Comparison of ENCODE assay signal across 8 cellular contexts in the genomic region with DNA sequence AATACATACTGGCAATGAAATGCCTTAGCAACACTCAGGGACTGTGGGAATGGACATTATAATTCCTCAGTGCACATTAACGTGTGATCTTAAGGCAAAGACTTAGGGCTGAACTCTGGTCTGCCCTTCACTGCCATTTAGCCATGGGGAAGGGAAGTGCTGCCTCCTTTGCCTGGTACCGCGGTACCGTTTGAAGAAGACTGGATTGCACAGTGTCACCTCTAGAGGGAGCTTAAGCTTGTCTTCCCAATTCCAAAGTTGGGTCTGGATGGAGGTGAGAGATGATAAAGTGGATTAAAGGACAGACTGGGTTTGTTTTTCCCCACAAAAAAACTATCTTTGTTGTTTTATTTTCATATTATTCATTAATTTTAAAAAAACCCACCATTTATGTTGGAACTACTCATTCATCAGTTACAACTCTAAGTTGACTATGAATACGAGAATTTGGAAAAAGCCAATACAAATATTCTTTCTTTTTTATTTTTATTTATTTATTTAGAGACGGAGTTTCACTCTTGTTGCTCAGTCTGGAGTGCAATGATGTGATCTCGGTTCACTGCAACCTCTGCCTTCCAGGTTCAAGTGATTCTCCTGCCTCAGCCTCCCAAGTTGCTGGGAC.
DNase-seq lines count a peak whose midpoint lies in the region; ATAC-seq and TF ChIP-seq lines count a peak whose summit lies in the region.

No MANE protein-coding gene starts in this region.

- peaks cover 4% of the 10 kb centered on the region for H3K9me3 Mint-ChIP-seq in chondrocyte (ENCODE audit: low read depth)

- no peak overlapping the region for H3K4me3 Mint-ChIP-seq in chondrocyte (ENCODE audit: unreplicated experiment)

- H3K4me1 Mint-ChIP-seq in chondrocyte (ENCODE audit: low read depth) = no peaks in the 10 kb centered on the region

- ATAC-seq in omental fat pad (ENCODE audit: low FRiP score) = no peak
- no peak for ATAC-seq in GM19395 (IDR thresholded peaks at IDR 0.05; ENCODE audit: unreplicated experiment)

- H3K36me3 Mint-ChIP-seq in chondrocyte (ENCODE audit: low read depth) = no peaks in the 10 kb centered on the region

- H3K27me3 Mint-ChIP-seq in chondrocyte (ENCODE audit: low read depth) = peaks cover 8% of the 10 kb centered on the region

- DNase-seq in NCI-H1417 (lab: John Stamatoyannopoulos, UW) (peak in 2 of 3 experiments; percentile 3 to 43), NCI-H1417 treated with DMSO at 0.1 percent for 48 hours (lab: John Stamatoyannopoulos, UW) (no peak), NCI-H2029 (lab: John Stamatoyannopoulos, UW) (peak; percentile 53), chondrocyte (ENCODE audit: low spot score) (no peak), midbrain (lab: John Stamatoyannopoulos, UW) (peak; percentile 37), omental fat pad (ENCODE audit: low spot score) (no peak), GOT3 (lab: John Stamatoyannopoulos, UW) (no peak)

- H3K27ac Mint-ChIP-seq in chondrocyte (ENCODE audit: unreplicated experiment) = no peak overlapping the region

- peak; percentile 74 for TF ChIP-seq CTCF in chondrocyte (IDR thresholded peaks at IDR 0.05)
- no peak for TF ChIP-seq CTCF in omental fat pad (IDR thresholded peaks at IDR 0.05)

Comparison
In these comparisons a context has a peak if more than half of its experiments do, and no peak if none do; other contexts are left out.
1. DNase-seq: peak in NCI-H1417 (2 of 3), NCI-H2029 (single experiment) and midbrain (single experiment); none in NCI-H1417 treated with DMSO at 0.1 percent for 48 hours (single experiment), chondrocyte (single experiment), omental fat pad (single experiment) and GOT3 (single experiment).